1 cellular context compared by ENCODE assay signal in the genomic region with DNA sequence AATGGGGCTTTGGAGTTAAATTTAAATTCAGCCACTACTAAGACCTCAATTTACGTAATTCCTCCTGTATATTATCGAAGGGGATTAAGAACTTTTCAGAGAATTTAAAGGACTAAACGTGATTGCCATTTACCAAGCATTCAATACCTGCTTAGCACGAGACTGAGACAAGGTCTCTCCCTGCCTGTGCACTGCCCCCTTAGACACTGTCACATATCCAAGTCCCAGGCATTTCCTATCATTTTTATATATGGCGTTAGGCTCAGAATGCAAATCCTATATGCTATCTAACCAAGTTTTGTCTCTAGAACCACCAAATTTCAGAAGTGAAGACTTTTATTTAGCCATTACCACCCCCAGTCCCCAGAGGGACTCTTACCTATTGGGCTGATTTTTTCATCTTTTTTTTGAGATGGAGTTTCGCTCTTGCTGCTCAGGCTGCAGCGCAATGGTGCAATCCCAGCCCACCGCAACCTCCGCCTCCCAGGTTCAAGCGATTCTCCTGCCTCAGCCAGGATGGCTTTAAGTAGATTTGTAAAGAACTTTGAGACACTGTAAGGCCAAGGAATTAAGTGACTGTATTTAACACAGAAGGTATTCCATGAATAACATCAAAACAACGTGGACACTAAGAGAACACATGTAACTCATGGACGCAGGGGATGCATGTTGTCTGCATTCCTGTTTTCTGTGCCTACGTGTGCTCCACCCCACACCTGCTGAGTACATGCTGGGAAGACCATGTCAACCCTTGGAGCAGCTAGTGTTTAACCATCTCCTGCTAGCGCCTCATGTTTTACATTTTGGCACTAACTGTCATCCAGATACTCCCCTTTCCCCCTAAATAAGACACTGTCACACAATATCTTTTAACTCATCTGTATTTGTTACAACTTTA.
TF ChIP-seq lines count a peak whose summit lies in the region.

No MANE protein-coding gene starts in this region.

TF ChIP-seq in GM23338, 12 proteins besides CTCF, POLR2A, EP300 and RAD21:
- TF ChIP-seq POLR2AphosphoS5 (IDR thresholded peaks at IDR 0.05; ENCODE audit: low read depth) (no peak), ZNF114 (CRISPR knock-in tag; IDR thresholded peaks at IDR 0.05) (no peak), JUNB (IDR thresholded peaks at IDR 0.05; ENCODE audit: unreplicated experiment) (no peak), NANOG (IDR thresholded peaks at IDR 0.05; ENCODE audit: borderline replicate concordance) (no peak), STAT1 (IDR thresholded peaks at IDR 0.05; ENCODE audit: unreplicated experiment) (no peak)
- TF ChIP-seq, protein P1, sequence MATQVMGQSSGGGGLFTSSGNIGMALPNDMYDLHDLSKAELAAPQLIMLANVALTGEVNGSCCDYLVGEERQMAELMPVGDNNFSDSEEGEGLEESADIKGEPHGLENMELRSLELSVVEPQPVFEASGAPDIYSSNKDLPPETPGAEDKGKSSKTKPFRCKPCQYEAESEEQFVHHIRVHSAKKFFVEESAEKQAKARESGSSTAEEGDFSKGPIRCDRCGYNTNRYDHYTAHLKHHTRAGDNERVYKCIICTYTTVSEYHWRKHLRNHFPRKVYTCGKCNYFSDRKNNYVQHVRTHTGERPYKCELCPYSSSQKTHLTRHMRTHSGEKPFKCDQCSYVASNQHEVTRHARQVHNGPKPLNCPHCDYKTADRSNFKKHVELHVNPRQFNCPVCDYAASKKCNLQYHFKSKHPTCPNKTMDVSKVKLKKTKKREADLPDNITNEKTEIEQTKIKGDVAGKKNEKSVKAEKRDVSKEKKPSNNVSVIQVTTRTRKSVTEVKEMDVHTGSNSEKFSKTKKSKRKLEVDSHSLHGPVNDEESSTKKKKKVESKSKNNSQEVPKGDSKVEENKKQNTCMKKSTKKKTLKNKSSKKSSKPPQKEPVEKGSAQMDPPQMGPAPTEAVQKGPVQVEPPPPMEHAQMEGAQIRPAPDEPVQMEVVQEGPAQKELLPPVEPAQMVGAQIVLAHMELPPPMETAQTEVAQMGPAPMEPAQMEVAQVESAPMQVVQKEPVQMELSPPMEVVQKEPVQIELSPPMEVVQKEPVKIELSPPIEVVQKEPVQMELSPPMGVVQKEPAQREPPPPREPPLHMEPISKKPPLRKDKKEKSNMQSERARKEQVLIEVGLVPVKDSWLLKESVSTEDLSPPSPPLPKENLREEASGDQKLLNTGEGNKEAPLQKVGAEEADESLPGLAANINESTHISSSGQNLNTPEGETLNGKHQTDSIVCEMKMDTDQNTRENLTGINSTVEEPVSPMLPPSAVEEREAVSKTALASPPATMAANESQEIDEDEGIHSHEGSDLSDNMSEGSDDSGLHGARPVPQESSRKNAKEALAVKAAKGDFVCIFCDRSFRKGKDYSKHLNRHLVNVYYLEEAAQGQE (IDR thresholded peaks at IDR 0.05; ENCODE audit: unreplicated experiment) = no peak
- TF ChIP-seq, protein P2, sequence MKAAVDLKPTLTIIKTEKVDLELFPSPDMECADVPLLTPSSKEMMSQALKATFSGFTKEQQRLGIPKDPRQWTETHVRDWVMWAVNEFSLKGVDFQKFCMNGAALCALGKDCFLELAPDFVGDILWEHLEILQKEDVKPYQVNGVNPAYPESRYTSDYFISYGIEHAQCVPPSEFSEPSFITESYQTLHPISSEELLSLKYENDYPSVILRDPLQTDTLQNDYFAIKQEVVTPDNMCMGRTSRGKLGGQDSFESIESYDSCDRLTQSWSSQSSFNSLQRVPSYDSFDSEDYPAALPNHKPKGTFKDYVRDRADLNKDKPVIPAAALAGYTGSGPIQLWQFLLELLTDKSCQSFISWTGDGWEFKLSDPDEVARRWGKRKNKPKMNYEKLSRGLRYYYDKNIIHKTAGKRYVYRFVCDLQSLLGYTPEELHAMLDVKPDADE (IDR thresholded peaks at IDR 0.05) = no peak
- TF ChIP-seq, protein P3, sequence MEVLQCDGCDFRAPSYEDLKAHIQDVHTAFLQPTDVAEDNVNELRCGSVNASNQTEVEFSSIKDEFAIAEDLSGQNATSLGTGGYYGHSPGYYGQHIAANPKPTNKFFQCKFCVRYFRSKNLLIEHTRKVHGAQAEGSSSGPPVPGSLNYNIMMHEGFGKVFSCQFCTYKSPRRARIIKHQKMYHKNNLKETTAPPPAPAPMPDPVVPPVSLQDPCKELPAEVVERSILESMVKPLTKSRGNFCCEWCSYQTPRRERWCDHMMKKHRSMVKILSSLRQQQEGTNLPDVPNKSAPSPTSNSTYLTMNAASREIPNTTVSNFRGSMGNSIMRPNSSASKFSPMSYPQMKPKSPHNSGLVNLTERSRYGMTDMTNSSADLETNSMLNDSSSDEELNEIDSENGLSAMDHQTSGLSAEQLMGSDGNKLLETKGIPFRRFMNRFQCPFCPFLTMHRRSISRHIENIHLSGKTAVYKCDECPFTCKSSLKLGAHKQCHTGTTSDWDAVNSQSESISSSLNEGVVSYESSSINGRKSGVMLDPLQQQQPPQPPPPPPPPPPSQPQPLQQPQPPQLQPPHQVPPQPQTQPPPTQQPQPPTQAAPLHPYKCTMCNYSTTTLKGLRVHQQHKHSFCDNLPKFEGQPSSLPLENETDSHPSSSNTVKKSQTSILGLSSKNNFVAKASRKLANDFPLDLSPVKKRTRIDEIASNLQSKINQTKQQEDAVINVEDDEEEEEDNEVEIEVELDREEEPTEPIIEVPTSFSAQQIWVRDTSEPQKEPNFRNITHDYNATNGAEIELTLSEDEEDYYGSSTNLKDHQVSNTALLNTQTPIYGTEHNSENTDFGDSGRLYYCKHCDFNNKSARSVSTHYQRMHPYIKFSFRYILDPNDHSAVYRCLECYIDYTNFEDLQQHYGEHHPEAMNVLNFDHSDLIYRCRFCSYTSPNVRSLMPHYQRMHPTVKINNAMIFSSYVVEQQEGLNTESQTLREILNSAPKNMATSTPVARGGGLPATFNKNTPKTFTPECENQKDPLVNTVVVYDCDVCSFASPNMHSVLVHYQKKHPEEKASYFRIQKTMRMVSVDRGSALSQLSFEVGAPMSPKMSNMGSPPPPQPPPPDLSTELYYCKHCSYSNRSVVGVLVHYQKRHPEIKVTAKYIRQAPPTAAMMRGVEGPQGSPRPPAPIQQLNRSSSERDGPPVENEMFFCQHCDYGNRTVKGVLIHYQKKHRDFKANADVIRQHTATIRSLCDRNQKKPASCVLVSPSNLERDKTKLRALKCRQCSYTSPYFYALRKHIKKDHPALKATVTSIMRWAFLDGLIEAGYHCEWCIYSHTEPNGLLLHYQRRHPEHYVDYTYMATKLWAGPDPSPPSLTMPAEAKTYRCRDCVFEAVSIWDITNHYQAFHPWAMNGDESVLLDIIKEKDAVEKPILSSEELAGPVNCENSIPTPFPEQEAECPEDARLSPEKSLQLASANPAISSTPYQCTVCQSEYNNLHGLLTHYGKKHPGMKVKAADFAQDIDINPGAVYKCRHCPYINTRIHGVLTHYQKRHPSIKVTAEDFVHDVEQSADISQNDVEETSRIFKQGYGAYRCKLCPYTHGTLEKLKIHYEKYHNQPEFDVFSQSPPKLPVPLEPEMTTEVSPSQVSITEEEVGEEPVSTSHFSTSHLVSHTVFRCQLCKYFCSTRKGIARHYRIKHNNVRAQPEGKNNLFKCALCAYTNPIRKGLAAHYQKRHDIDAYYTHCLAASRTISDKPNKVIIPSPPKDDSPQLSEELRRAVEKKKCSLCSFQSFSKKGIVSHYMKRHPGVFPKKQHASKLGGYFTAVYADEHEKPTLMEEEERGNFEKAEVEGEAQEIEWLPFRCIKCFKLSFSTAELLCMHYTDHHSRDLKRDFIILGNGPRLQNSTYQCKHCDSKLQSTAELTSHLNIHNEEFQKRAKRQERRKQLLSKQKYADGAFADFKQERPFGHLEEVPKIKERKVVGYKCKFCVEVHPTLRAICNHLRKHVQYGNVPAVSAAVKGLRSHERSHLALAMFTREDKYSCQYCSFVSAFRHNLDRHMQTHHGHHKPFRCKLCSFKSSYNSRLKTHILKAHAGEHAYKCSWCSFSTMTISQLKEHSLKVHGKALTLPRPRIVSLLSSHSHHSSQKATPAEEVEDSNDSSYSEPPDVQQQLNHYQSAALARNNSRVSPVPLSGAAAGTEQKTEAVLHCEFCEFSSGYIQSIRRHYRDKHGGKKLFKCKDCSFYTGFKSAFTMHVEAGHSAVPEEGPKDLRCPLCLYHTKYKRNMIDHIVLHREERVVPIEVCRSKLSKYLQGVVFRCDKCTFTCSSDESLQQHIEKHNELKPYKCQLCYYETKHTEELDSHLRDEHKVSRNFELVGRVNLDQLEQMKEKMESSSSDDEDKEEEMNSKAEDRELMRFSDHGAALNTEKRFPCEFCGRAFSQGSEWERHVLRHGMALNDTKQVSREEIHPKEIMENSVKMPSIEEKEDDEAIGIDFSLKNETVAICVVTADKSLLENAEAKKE (CRISPR knock-in tag; IDR thresholded peaks at IDR 0.05) = no peak
TF ChIP-seq in GM23338: peak in this region for 0.
